8 cellular contexts compared by ENCODE assay signal in genomic region chr11:96267490-96268010, GRCh38.
DNase-seq lines count a peak whose midpoint lies in the region; ATAC-seq and TF ChIP-seq lines count a peak whose summit lies in the region.

No MANE protein-coding gene starts in this region.

- H2AFZ ChIP-seq in OCI-LY7 (ENCODE audit: low read length), result peak overlapping the region; percentile 61; the same call in 1 of the 2 replicates

- H3K36me3 ChIP-seq in OCI-LY7 (ENCODE audit: insufficient read depth, low read length), result no peaks in the 10 kb centered on the region; the same call in 1 of the 2 replicates

- H3K27ac ChIP-seq in OCI-LY7 (ENCODE audit: low read depth, low read length, poor library complexity, severe bottlenecking), result no peak overlapping the region

- peaks cover 47% of the 10 kb centered on the region for H3K4me1 Mint-ChIP-seq in stimulated activated memory B cell treated with anti-CD40 and anti-IgM and Interleukin-4, amounts not matched to agents 10 μg/mL and 1 μg/mL and 100 μg/mL, for 72 hours

- BruUV-seq in OCI-LY7 (replicated peaks; lab: Mats Ljungman, UMichigan), result no TSS peak

- H3K27me3 Mint-ChIP-seq in stimulated activated memory B cell treated with anti-CD40 and anti-IgM and Interleukin-4, amounts not matched to agents 10 μg/mL and 1 μg/mL and 100 μg/mL, for 72 hours, result no peaks in the 10 kb centered on the region

- H3K4me1 ChIP-seq in OCI-LY7 (ENCODE audit: insufficient read depth, low read length, poor library complexity, severe bottlenecking), result peaks cover 16% of the 10 kb centered on the region

- H3K9me3 ChIP-seq in OCI-LY7 (ENCODE audit: low read length), result peaks cover 10% of the 10 kb centered on the region; the same call in 1 of the 2 replicates

- peaks cover 44% of the 10 kb centered on the region for H3K36me3 Mint-ChIP-seq in stimulated activated memory B cell treated with anti-CD40 and anti-IgM and Interleukin-4, amounts not matched to agents 10 μg/mL and 1 μg/mL and 100 μg/mL, for 72 hours

- peak; percentile 82 for DNase-seq in GM13977 (ENCODE audit: low spot score)
- DNase-seq in OCI-LY7 (ENCODE audit: low spot score), result peak; percentile 31
- DNase-seq in epithelial cell of esophagus (ENCODE audit: low read depth), result peak; percentile 26
- DNase-seq in NCI-H82 (lab: John Stamatoyannopoulos, UW), result no peak
- DNase-seq in D341Med (ENCODE audit: low spot score), result no peak
- no peak for DNase-seq in AG08396 (ENCODE audit: low spot score)

- POLR2A ChIA-PET in OCI-LY7 (lab: Charles Lee), result interaction anchor here (0.6 to 2.0 kb wide), 6 partner anchors 9 to 76 kb away, joined by 3 to 10 read pairs (median 4); partner anchors contain the start of gene MAML2

- peak overlapping the region; percentile 80 for H3K27ac Mint-ChIP-seq in stimulated activated memory B cell treated with anti-CD40 and anti-IgM and Interleukin-4, amounts not matched to agents 10 μg/mL and 1 μg/mL and 100 μg/mL, for 72 hours

- H3K4me2 ChIP-seq in OCI-LY7 (ENCODE audit: low read length), result peak overlapping the region; percentile 35

- CTCF ChIA-PET in OCI-LY7 (lab: Charles Lee; ENCODE audit: unreplicated experiment), result no interaction called here

- H3K4me3 Mint-ChIP-seq in stimulated activated memory B cell treated with anti-CD40 and anti-IgM and Interleukin-4, amounts not matched to agents 10 μg/mL and 1 μg/mL and 100 μg/mL, for 72 hours, result peak overlapping the region; percentile 67

- H3K79me2 ChIP-seq in OCI-LY7 (ENCODE audit: insufficient read depth, low read depth, low read length), result no peaks in the 10 kb centered on the region

- peak; percentile 89 for ATAC-seq in GM21737 (IDR thresholded peaks at IDR 0.05; ENCODE audit: unreplicated experiment)
- ATAC-seq in stimulated activated memory B cell treated with anti-CD40 and anti-IgM and Interleukin-4, amounts not matched to agents 10 μg/mL and 1 μg/mL and 100 μg/mL, for 72 hours, result peak; percentile 100

- peaks cover 7% of the 10 kb centered on the region for H3K9me3 Mint-ChIP-seq in stimulated activated memory B cell treated with anti-CD40 and anti-IgM and Interleukin-4, amounts not matched to agents 10 μg/mL and 1 μg/mL and 100 μg/mL, for 72 hours

- in situ Hi-C loops in GM13977 (cut with MboI; ENCODE audit: low pct_unique_long_range_greater_than_20kb, low sequenced_read_pairs, unreplicated experiment), result no loop called here

- H4K20me1 ChIP-seq in OCI-LY7 (ENCODE audit: insufficient read depth, low read length), result no peaks in the 10 kb centered on the region

- H3K4me3 ChIP-seq in OCI-LY7 (ENCODE audit: low read depth, low read length, poor library complexity, severe bottlenecking) (peak overlapping the region; percentile 16), epithelial cell of esophagus (ENCODE audit: low read length) (no peak overlapping the region)

- no peaks in the 10 kb centered on the region for H3K9me2 ChIP-seq in OCI-LY7 (ENCODE audit: insufficient read depth, low read length)

- TF ChIP-seq CTCF in GM13977 (IDR thresholded peaks at IDR 0.05; ENCODE audit: extremely low read depth, insufficient read depth, missing control alignments) (no peak), OCI-LY7 (conservative IDR thresholded peaks at IDR 0.05; ENCODE audit: low read length) (no peak), epithelial cell of esophagus (IDR thresholded peaks at IDR 0.05; ENCODE audit: insufficient read depth, low read depth, low read length, missing control alignments) (no peak)

- intact Hi-C loops in OCI-LY7 (cut with micrococcal nuclease; ENCODE audit: unreplicated experiment), result no loop called here

Comparison
In these comparisons a context has a peak if more than half of its experiments do, and no peak if none do; other contexts are left out.
1. DNase-seq: peak in GM13977 (single experiment), OCI-LY7 (single experiment) and epithelial cell of esophagus (single experiment); none in NCI-H82 (single experiment), D341Med (single experiment) and AG08396 (single experiment).